23 cellular contexts compared by ENCODE assay signal in genomic region chr1:228975238-228975929, GRCh38.
"Had no signal": no experiment of that assay in that cellular context is flagged by ENCODE, and none has a peak within 500 bp of the region (broad histone marks: within the 10 kb centered on the region; RNA-seq: fewer than 3 reads in every experiment).

No MANE protein-coding gene starts in this region.

- H3K27me3 ChIP-seq: breast epithelium had no signal

- H3K27ac ChIP-seq: breast epithelium, PC-9 had no signal

- H3K9me3 ChIP-seq: breast epithelium had no signal

- DNase-seq: activated B cell treated with CpG ODN at 0.5 μM for 24 hours; activated CD4-positive, alpha-beta T cell treated with anti-CD3 and anti-CD28 coated beads for 1 hour; activated CD4-positive, alpha-beta T cell treated with anti-CD3 and anti-CD28 coated beads, Interleukin-2, amount 10 ng/mL, durations not matched to agents 24 days and 14 days; activated CD4-positive, alpha-beta T cell treated with anti-CD3 and anti-CD28 coated beads, Interleukin-2, amount 50 U/mL, for 48 hours; activated effector memory CD4-positive, alpha-beta T cell treated with Interleukin-2 at 50 U/mL for 16 hours; activated naive CD4-positive, alpha-beta T cell; activated T-cell treated with anti-CD3 and anti-CD28 coated beads, Interleukin-2, amount 50 U/mL, for 24 hours; aorta; Kasumi-1; KBM-7; NCI-H1436 treated with DMSO at 0.1 percent for 48 hours; NCI-H187; NCI-H2081; NCI-H2227 treated with DMSO at 0.1 percent for 48 hours; NCI-H446 treated with DMSO at 0.1 percent for 48 hours; NCI-H524 treated with DMSO at 0.1 percent for 48 hours; NCI-H748 treated with DMSO at 0.1 percent for 48 hours; PC-9; SIG-M5; T-helper 2 cell; T1000 had no signal

- H2AFZ ChIP-seq: PC-9 had no signal

- ATAC-seq: T-cell had no signal

- H3K36me3 ChIP-seq: breast epithelium had no signal

- H3K4me2 ChIP-seq: PC-9 had no signal

- H3K4me3 ChIP-seq: breast epithelium, PC-9 had no signal
